9 cellular contexts compared by ENCODE assay signal in genomic region chr1:35220976-35221375, GRCh38. TPM values are rescaled to one million over a fixed set of nuclear protein-coding genes. Genes with fewer than 3 reads are reported as not detected.
DNase-seq lines count a peak whose midpoint lies in the region; TF ChIP-seq lines count a peak whose summit lies in the region.
"Had no signal": no experiment of that assay in that cellular context is flagged by ENCODE, and none has a peak within 500 bp of the region (broad histone marks: within the 10 kb centered on the region; RNA-seq: fewer than 3 reads in every experiment).

No MANE protein-coding gene starts in this region.

- no peaks in the 10 kb centered on the region for H3K36me3 Mint-ChIP-seq in CD14-positive monocyte

- TF ChIP-seq CTCF in CD14-positive monocyte (IDR thresholded peaks at IDR 0.05) (peak; percentile 55), GM13976 (IDR thresholded peaks at IDR 0.05; ENCODE audit: borderline replicate concordance, control extremely low read depth, extremely low read depth, insufficient read depth, missing control alignments) (no peak)

- peaks cover 1 to 5% (median 1%) of the 10 kb centered on the region in 3 donors for H3K27me3 Mint-ChIP-seq in CD14-positive monocyte (ENCODE audit: low read depth in 3 of 3)

- H3K4me3 Mint-ChIP-seq in CD14-positive monocyte: no peak overlapping the region

- intact Hi-C loops in CD14-positive monocyte (cut with micrococcal nuclease): no loop called here

- H3K4me1 Mint-ChIP-seq in CD14-positive monocyte: no peaks in the 10 kb centered on the region

- in situ Hi-C loops in GM13976 (cut with MboI; ENCODE audit: low sequenced_read_pairs, unreplicated experiment): no loop called here

- no peaks in the 10 kb centered on the region for H3K9me3 Mint-ChIP-seq in CD14-positive monocyte

- no peak for DNase-seq in CD14-positive monocyte (ENCODE audit: low spot score)
- peak; percentile 63 for DNase-seq in GM13976 (ENCODE audit: low spot score)
- DNase-seq in SKM-1 (lab: John Stamatoyannopoulos, UW; ENCODE audit: unreplicated experiment): peak; percentile 23
- DNase-seq in iPS DF 4.7 (ENCODE audit: extremely low read depth, low spot score): peak; percentile 28
- DNase-seq in GM19238 (ENCODE audit: insufficient read length, low spot score): no peak
- no peak for DNase-seq in stimulated activated CD8-positive, alpha-beta memory T cell treated with anti-CD3 and anti-CD28 coated beads, Interleukin-4, amount 100 ng/mL, for 48 hours
- no peak for DNase-seq in stimulated activated CD4-positive, alpha-beta T cell treated with anti-CD3 and anti-CD28 coated beads, Interleukin-4, amount 100 ng/mL, for 4 hours
- DNase-seq in GM19240 (ENCODE audit: insufficient read length, low spot score): no peak
- DNase-seq: cortex of kidney had no signal

- H3K27ac Mint-ChIP-seq in CD14-positive monocyte: no peak overlapping the region

RNA-seq across cellular contexts. Expression of gene SFPQ, which starts 28.0 kb away (rescaled TPM):
- polyA plus RNA-seq in CD14-positive monocyte: 10 to 100 TPM; 80.8 to 89.2 TPM

RNA-seq across cellular contexts. Expression of gene ZMYM4, which starts 47.5 kb away (rescaled TPM):
- polyA plus RNA-seq in CD14-positive monocyte: 10 to 100 TPM; 26.0 to 31.8 TPM

Comparison
In these comparisons a context has a peak if more than half of its experiments do, and no peak if none do; other contexts are left out.
1. DNase-seq: peak in GM13976 (single experiment), SKM-1 (single experiment) and iPS DF 4.7 (single experiment); none in CD14-positive monocyte (single experiment), GM19238 (single experiment), stimulated activated CD8-positive, alpha-beta memory T cell treated with anti-CD3 and anti-CD28 coated beads, Interleukin-4, amount 100 ng/mL, for 48 hours (single experiment), stimulated activated CD4-positive, alpha-beta T cell treated with anti-CD3 and anti-CD28 coated beads, Interleukin-4, amount 100 ng/mL, for 4 hours (0 of 2) and GM19240 (single experiment).